Comparison of ENCODE assay signal across 12 cellular contexts in genomic region chrX:24147165-24147564, GRCh38. TPM values are rescaled to one million over a fixed set of nuclear protein-coding genes. Genes with fewer than 3 reads are reported as not detected.
DNase-seq lines count a peak whose midpoint lies in the region; ATAC-seq, FAIRE-seq and TF ChIP-seq lines count a peak whose summit lies in the region.
"Had no signal": no experiment of that assay in that cellular context is flagged by ENCODE, and none has a peak within 500 bp of the region (broad histone marks: within the 10 kb centered on the region; RNA-seq: fewer than 3 reads in every experiment).

No MANE protein-coding gene starts in this region.

- DNase-seq in activated naive CD4-positive, alpha-beta T cell treated with anti-CD3 and anti-CD28 coated beads for 36 hours = no peak
- DNase-seq in activated naive CD4-positive, alpha-beta T cell treated with anti-CD3 and anti-CD28 coated beads, Interleukin-2, amount 50 U/mL, for 72 hours (ENCODE audit: low spot score in 2 of 2) = no peak
- no peak for DNase-seq in activated CD8-positive, alpha-beta T cell treated with anti-CD3 and anti-CD28 coated beads for 36 hours
- no peak for DNase-seq in mesenchymal stem cell
- no peak for DNase-seq in thyroid gland
- no peak for DNase-seq in activated gamma-delta T cell (lab: John Stamatoyannopoulos, UW)
- DNase-seq in HTR-8/SVneo (ENCODE audit: insufficient read length, low spot score) = no peak
- DNase-seq: NCI-H446; stimulated activated CD4-positive, alpha-beta T cell treated with anti-CD3 and anti-CD28 coated beads, Interleukin-12 subunit alpha, Interleukin-12 subunit beta, amount 100 ng/mL, for 4 hours; WERI-Rb-1 had no signal

- intact Hi-C loops in activated naive CD4-positive, alpha-beta T cell treated with anti-CD3 and anti-CD28 coated beads for 36 hours (cut with micrococcal nuclease) = no loop called here
- intact Hi-C loops in activated CD8-positive, alpha-beta T cell treated with anti-CD3 and anti-CD28 coated beads for 36 hours (cut with micrococcal nuclease) = no loop called here
- intact Hi-C loops in thyroid gland (cut with DNase I) = no loop called here

- H3K4ac ChIP-seq in mesenchymal stem cell (ENCODE audit: low read depth in 1 of 2, low read length in 2 of 2) = no peak overlapping the region

- H3K4me2 ChIP-seq in mesenchymal stem cell (ENCODE audit: low read length, poor library complexity, severe bottlenecking) = no peak overlapping the region

- peak overlapping the region; percentile 96 for H3K27ac Mint-ChIP-seq in activated naive CD4-positive, alpha-beta T cell treated with anti-CD3 and anti-CD28 coated beads for 36 hours
- peak overlapping the region in 1 of 2 donors; percentile 87 for H3K27ac Mint-ChIP-seq in activated naive CD4-positive, alpha-beta T cell treated with anti-CD3 and anti-CD28 coated beads, Interleukin-2, amount 50 U/mL, for 72 hours
- H3K27ac Mint-ChIP-seq in activated CD8-positive, alpha-beta T cell treated with anti-CD3 and anti-CD28 coated beads for 36 hours = peak overlapping the region; percentile 92

- H3K79me1 ChIP-seq in mesenchymal stem cell (replicated peaks; ENCODE audit: low read length, poor library complexity, severe bottlenecking) = no peaks in the 10 kb centered on the region

- H3K4me3 ChIP-seq in mesenchymal stem cell (ENCODE audit: insufficient read depth in 1 of 2, low read depth in 1 of 2, low read length in 2 of 2) (no peak overlapping the region), thyroid gland (replicated peaks in 1 of 3) (no peak overlapping the region)

- CTCF ChIA-PET in activated naive CD4-positive, alpha-beta T cell treated with anti-CD3 and anti-CD28 coated beads for 36 hours (lab: Charles Lee) = no interaction called here
- CTCF ChIA-PET in activated CD8-positive, alpha-beta T cell treated with anti-CD3 and anti-CD28 coated beads for 36 hours (lab: Charles Lee) = no interaction called here

- no peak overlapping the region for H3K27ac ChIP-seq in mesenchymal stem cell (ENCODE audit: low read length, poor library complexity, severe bottlenecking)
- peak overlapping the region; percentile 81 to 98 (median 97) for H3K27ac ChIP-seq in thyroid gland
- H3K27ac ChIP-seq: WERI-Rb-1 had no signal

- no peaks in the 10 kb centered on the region for H3K36me3 ChIP-seq in mesenchymal stem cell (ENCODE audit: control insufficient read depth in 1 of 2, insufficient read depth in 2 of 2, low read depth in 1 of 2, low read length in 2 of 2)
- no peaks in the 10 kb centered on the region for H3K36me3 ChIP-seq in thyroid gland

- no peak overlapping the region for H2AFZ ChIP-seq in mesenchymal stem cell (ENCODE audit: low read depth, low read length)

- H3K9ac ChIP-seq in mesenchymal stem cell (ENCODE audit: low read length) = peak overlapping the region; percentile 99

- H4K8ac ChIP-seq in mesenchymal stem cell (ENCODE audit: low read length) = no peak overlapping the region

- no peak overlapping the region for H3K14ac ChIP-seq in mesenchymal stem cell (ENCODE audit: low read length in 2 of 2)

- no peak overlapping the region for H4K91ac ChIP-seq in mesenchymal stem cell (ENCODE audit: low read length)

- ATAC-seq in activated naive CD4-positive, alpha-beta T cell treated with anti-CD3 and anti-CD28 coated beads, Interleukin-2, amount 50 U/mL, for 72 hours = no peak
- ATAC-seq in activated CD8-positive, alpha-beta T cell treated with anti-CD3 and anti-CD28 coated beads for 36 hours = no peak
- ATAC-seq in GM18873 (IDR thresholded peaks at IDR 0.05; ENCODE audit: low FRiP score, unreplicated experiment) = no peak

- H2BK15ac ChIP-seq in mesenchymal stem cell (ENCODE audit: low read depth, poor library complexity, severe bottlenecking) = no peak overlapping the region

- POLR2A ChIA-PET in activated CD8-positive, alpha-beta T cell treated with anti-CD3 and anti-CD28 coated beads for 36 hours (lab: Charles Lee) = no interaction called here

- H2BK120ac ChIP-seq in mesenchymal stem cell (ENCODE audit: low read depth, low read length) = no peak overlapping the region

- H3K4me3 Mint-ChIP-seq in activated naive CD4-positive, alpha-beta T cell treated with anti-CD3 and anti-CD28 coated beads for 36 hours = no peak overlapping the region
- peak overlapping the region; percentile 21 for H3K4me3 Mint-ChIP-seq in activated CD8-positive, alpha-beta T cell treated with anti-CD3 and anti-CD28 coated beads for 36 hours

- H2AK5ac ChIP-seq in mesenchymal stem cell (ENCODE audit: low read length, severe bottlenecking) = no peak overlapping the region

- no peaks in the 10 kb centered on the region for H3K9me3 Mint-ChIP-seq in activated naive CD4-positive, alpha-beta T cell treated with anti-CD3 and anti-CD28 coated beads for 36 hours
- H3K9me3 Mint-ChIP-seq in activated naive CD4-positive, alpha-beta T cell treated with anti-CD3 and anti-CD28 coated beads, Interleukin-2, amount 50 U/mL, for 72 hours = no peaks in the 10 kb centered on the region
- no peaks in the 10 kb centered on the region for H3K9me3 Mint-ChIP-seq in activated CD8-positive, alpha-beta T cell treated with anti-CD3 and anti-CD28 coated beads for 36 hours
- H3K9me3 Mint-ChIP-seq: central memory CD8-positive, alpha-beta T cell had no signal

- no peaks in the 10 kb centered on the region for H3K27me3 ChIP-seq in mesenchymal stem cell (ENCODE audit: control insufficient read depth in 1 of 2, insufficient read depth in 1 of 2, low read length in 2 of 2)
- H3K27me3 ChIP-seq in thyroid gland = no peaks in the 10 kb centered on the region

- H3K36me3 Mint-ChIP-seq in activated naive CD4-positive, alpha-beta T cell treated with anti-CD3 and anti-CD28 coated beads for 36 hours (ENCODE audit: low read depth) = peaks cover 5% of the 10 kb centered on the region
- H3K36me3 Mint-ChIP-seq in activated naive CD4-positive, alpha-beta T cell treated with anti-CD3 and anti-CD28 coated beads, Interleukin-2, amount 50 U/mL, for 72 hours = peaks cover 13 to 15% of the 10 kb centered on the region in 2 donors
- H3K36me3 Mint-ChIP-seq in activated CD8-positive, alpha-beta T cell treated with anti-CD3 and anti-CD28 coated beads for 36 hours (ENCODE audit: low read depth) = peaks cover 14% of the 10 kb centered on the region

- no peak overlapping the region for H3K18ac ChIP-seq in mesenchymal stem cell (ENCODE audit: low read depth in 1 of 2, low read length in 2 of 2)

- H3K4me1 Mint-ChIP-seq in activated naive CD4-positive, alpha-beta T cell treated with anti-CD3 and anti-CD28 coated beads for 36 hours (ENCODE audit: low read depth) = peaks cover 36% of the 10 kb centered on the region
- H3K4me1 Mint-ChIP-seq in activated CD8-positive, alpha-beta T cell treated with anti-CD3 and anti-CD28 coated beads for 36 hours (ENCODE audit: low read depth) = peaks cover 33% of the 10 kb centered on the region

- no peaks in the 10 kb centered on the region for H3K4me1 ChIP-seq in mesenchymal stem cell (ENCODE audit: control insufficient read depth, insufficient read depth, low read depth, low read length)
- peaks cover 34 to 35% of the 10 kb centered on the region in 2 donors for H3K4me1 ChIP-seq in thyroid gland

- FAIRE-seq in HTR-8/SVneo (lab: Jason Lieb, UNC) = no peak

- no peak overlapping the region for H2BK5ac ChIP-seq in mesenchymal stem cell (ENCODE audit: low read depth, low read length, poor library complexity, severe bottlenecking)

- no peak overlapping the region for H2BK12ac ChIP-seq in mesenchymal stem cell (ENCODE audit: low read length in 2 of 2)

- H3K23ac ChIP-seq in mesenchymal stem cell (ENCODE audit: low read length in 2 of 2) = no peak overlapping the region

- TF ChIP-seq CTCF in activated CD8-positive, alpha-beta T cell treated with anti-CD3 and anti-CD28 coated beads for 36 hours (IDR thresholded peaks at IDR 0.05) = no peak
- no peak for TF ChIP-seq CTCF in thyroid gland (IDR thresholded peaks at IDR 0.05)

- TF ChIP-seq POLR2A in thyroid gland (IDR thresholded peaks at IDR 0.05) = no peak

- no peaks in the 10 kb centered on the region for H3K27me3 Mint-ChIP-seq in activated naive CD4-positive, alpha-beta T cell treated with anti-CD3 and anti-CD28 coated beads for 36 hours (ENCODE audit: low read depth)
- no peaks in the 10 kb centered on the region for H3K27me3 Mint-ChIP-seq in activated CD8-positive, alpha-beta T cell treated with anti-CD3 and anti-CD28 coated beads for 36 hours
- H3K27me3 Mint-ChIP-seq: central memory CD8-positive, alpha-beta T cell had no signal

- no peaks in the 10 kb centered on the region for H3K9me3 ChIP-seq in mesenchymal stem cell (ENCODE audit: control insufficient read depth, low read length)
- no peaks in the 10 kb centered on the region for H3K9me3 ChIP-seq in thyroid gland

RNA-seq across cellular contexts. Expression of gene ZFX, which starts 2.4 kb away (rescaled TPM):
- total RNA-seq in activated naive CD4-positive, alpha-beta T cell treated with anti-CD3 and anti-CD28 coated beads for 36 hours = 10 to 100 TPM; 27.1 to 27.9 TPM
- 10 to 100 TPM; 31.7 to 44.8 TPM for total RNA-seq in activated naive CD4-positive, alpha-beta T cell treated with anti-CD3 and anti-CD28 coated beads, Interleukin-2, amount 50 U/mL, for 72 hours
- 10 to 100 TPM; 38.8 to 40.4 TPM for total RNA-seq in activated CD8-positive, alpha-beta T cell treated with anti-CD3 and anti-CD28 coated beads for 36 hours
- 8.4 TPM for polyA plus RNA-seq in mesenchymal stem cell (2013, experiment 1 of 2)
- polyA plus RNA-seq in mesenchymal stem cell (2013, experiment 2 of 2) = 8.1 TPM
- 100 to 1,000 TPM in 1 of 4 donors, 10 to 100 TPM in 3; 63.7 to 105 (median 68.2) TPM for total RNA-seq in thyroid gland
